18 cellular contexts compared by ENCODE assay signal in the genomic region with DNA sequence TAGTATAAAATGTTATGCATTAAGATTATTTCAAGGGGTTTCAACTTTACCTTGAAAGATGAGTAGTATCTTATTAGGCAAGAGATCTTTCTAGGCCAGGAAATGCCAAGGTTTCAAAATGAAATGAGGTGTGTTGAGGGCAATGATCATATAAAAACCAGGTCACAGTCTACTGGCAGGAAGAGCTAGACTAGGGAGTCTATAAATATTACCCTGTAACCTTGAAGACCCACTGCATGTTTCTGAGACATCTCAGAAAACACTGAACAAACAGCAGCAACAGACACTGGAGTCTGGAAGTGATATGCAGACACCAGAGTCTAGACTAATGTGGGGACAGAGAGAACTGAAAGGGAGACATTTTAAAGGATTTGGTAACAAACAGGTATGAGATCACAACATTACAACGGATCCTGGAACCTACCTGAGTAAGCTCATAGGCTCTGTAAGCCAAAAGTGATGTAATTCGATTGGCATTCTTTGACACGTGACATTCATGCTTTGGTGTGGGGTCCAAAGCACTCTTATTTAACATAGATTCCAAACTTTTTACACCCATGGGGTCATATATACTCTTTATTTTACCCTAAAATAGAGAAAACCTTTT. TPM values are rescaled to one million over a fixed set of nuclear protein-coding genes. Genes with fewer than 3 reads are reported as not detected.
DNase-seq lines count a peak whose midpoint lies in the region; ATAC-seq and TF ChIP-seq lines count a peak whose summit lies in the region.
"Had no signal": no experiment of that assay in that cellular context is flagged by ENCODE, and none has a peak within 500 bp of the region (broad histone marks: within the 10 kb centered on the region; RNA-seq: fewer than 3 reads in every experiment).

No MANE protein-coding gene starts in this region.

- peaks cover 61% of the 10 kb centered on the region for H3K36me3 Mint-ChIP-seq in activated CD8-positive, alpha-beta T cell treated with anti-CD3 and anti-CD28 coated beads for 36 hours (ENCODE audit: low read depth)
- peaks cover 62% of the 10 kb centered on the region for H3K36me3 Mint-ChIP-seq in activated CD8-positive, alpha-beta T cell treated with anti-CD3 and anti-CD28 coated beads, Interleukin-2, amount 10 ng/mL, durations not matched to agents 7 days and 5 days (ENCODE audit: low read depth)

- no peak overlapping the region for H3K4me3 Mint-ChIP-seq in activated CD8-positive, alpha-beta T cell treated with anti-CD3 and anti-CD28 coated beads for 36 hours
- no peak overlapping the region for H3K4me3 Mint-ChIP-seq in activated CD8-positive, alpha-beta T cell treated with anti-CD3 and anti-CD28 coated beads, Interleukin-2, amount 10 ng/mL, durations not matched to agents 7 days and 5 days
- H3K4me3 Mint-ChIP-seq: type B pancreatic cell had no signal

- H3K36me3 ChIP-seq in mesendoderm (ENCODE audit: control insufficient read depth, insufficient read depth, low read length), result peaks cover 1% of the 10 kb centered on the region

- H3K4ac ChIP-seq in mesendoderm (ENCODE audit: low read depth, low read length), result no peak overlapping the region

- ATAC-seq in activated CD8-positive, alpha-beta T cell treated with anti-CD3 and anti-CD28 coated beads for 36 hours, result no peak
- no peak for ATAC-seq in activated CD8-positive, alpha-beta T cell treated with anti-CD3 and anti-CD28 coated beads, Interleukin-2, amount 10 ng/mL, durations not matched to agents 7 days and 5 days
- ATAC-seq in HG03521 (IDR thresholded peaks at IDR 0.05; ENCODE audit: unreplicated experiment), result no peak

- CTCF ChIA-PET in activated CD8-positive, alpha-beta T cell treated with anti-CD3 and anti-CD28 coated beads for 36 hours (lab: Charles Lee), result interaction anchor here (0.8 kb wide), 1 partner anchor 10 kb away, joined by 3 read pairs; no protein-coding TSS in a partner anchor
- CTCF ChIA-PET in activated CD8-positive, alpha-beta T cell treated with anti-CD3 and anti-CD28 coated beads, Interleukin-2, amount 10 ng/mL, durations not matched to agents 7 days and 5 days (lab: Charles Lee), result interaction anchor here (0.8 kb wide), 1 partner anchor 8 kb away, joined by 3 read pairs; no protein-coding TSS in a partner anchor

- H3K4me2 ChIP-seq in mesendoderm (ENCODE audit: low read length), result no peak overlapping the region
- H3K4me2 ChIP-seq: BLaER1 treated with 17β-estradiol and CSF1 and Interleukin-3, amounts not matched to agents 10 nM and 100 nM had no signal

- H3K4me1 Mint-ChIP-seq in activated CD8-positive, alpha-beta T cell treated with anti-CD3 and anti-CD28 coated beads for 36 hours (ENCODE audit: low read depth), result peaks cover 34% of the 10 kb centered on the region
- H3K4me1 Mint-ChIP-seq in activated CD8-positive, alpha-beta T cell treated with anti-CD3 and anti-CD28 coated beads, Interleukin-2, amount 10 ng/mL, durations not matched to agents 7 days and 5 days (ENCODE audit: low read depth), result peaks cover 12% of the 10 kb centered on the region

- no peak overlapping the region for H2BK5ac ChIP-seq in mesendoderm (ENCODE audit: low read length)

- intact Hi-C loops in activated CD8-positive, alpha-beta T cell treated with anti-CD3 and anti-CD28 coated beads for 36 hours (cut with micrococcal nuclease), result no loop called here
- intact Hi-C loops in cardiac septum (cut with DNase I), result no loop called here

- H2AK5ac ChIP-seq in mesendoderm (ENCODE audit: low read length), result no peak overlapping the region

- no peaks in the 10 kb centered on the region for H3K79me2 ChIP-seq in mesendoderm (ENCODE audit: control insufficient read depth, insufficient read depth, low read length)

- H3K9me3 Mint-ChIP-seq in activated CD8-positive, alpha-beta T cell treated with anti-CD3 and anti-CD28 coated beads for 36 hours, result no peaks in the 10 kb centered on the region
- H3K9me3 Mint-ChIP-seq in activated CD8-positive, alpha-beta T cell treated with anti-CD3 and anti-CD28 coated beads, Interleukin-2, amount 10 ng/mL, durations not matched to agents 7 days and 5 days (ENCODE audit: insufficient read depth), result no peaks in the 10 kb centered on the region
- H3K9me3 Mint-ChIP-seq: type B pancreatic cell had no signal

- no peaks in the 10 kb centered on the region for H3K27me3 Mint-ChIP-seq in activated CD8-positive, alpha-beta T cell treated with anti-CD3 and anti-CD28 coated beads for 36 hours
- no peaks in the 10 kb centered on the region for H3K27me3 Mint-ChIP-seq in activated CD8-positive, alpha-beta T cell treated with anti-CD3 and anti-CD28 coated beads, Interleukin-2, amount 10 ng/mL, durations not matched to agents 7 days and 5 days (ENCODE audit: low read depth)
- H3K27me3 Mint-ChIP-seq: type B pancreatic cell had no signal

- no peak overlapping the region for H4K5ac ChIP-seq in mesendoderm (ENCODE audit: low read length)

- TF ChIP-seq CTCF in activated CD8-positive, alpha-beta T cell treated with anti-CD3 and anti-CD28 coated beads for 36 hours (IDR thresholded peaks at IDR 0.05), result no peak

- POLR2A ChIA-PET in activated CD8-positive, alpha-beta T cell treated with anti-CD3 and anti-CD28 coated beads for 36 hours (lab: Charles Lee), result no interaction called here
- POLR2A ChIA-PET in activated CD8-positive, alpha-beta T cell treated with anti-CD3 and anti-CD28 coated beads, Interleukin-2, amount 10 ng/mL, durations not matched to agents 7 days and 5 days (lab: Charles Lee), result interaction anchor here (0.6 to 1.0 kb wide), 2 partner anchors 28 to 111 kb away, joined by 3 to 4 read pairs; a partner anchor contains a TSS

- H3K23ac ChIP-seq in mesendoderm (ENCODE audit: low read length), result no peak overlapping the region

- no peak overlapping the region for H3K27ac ChIP-seq in mesendoderm (ENCODE audit: low read depth, low read length)
- H3K27ac ChIP-seq: BLaER1 treated with 17β-estradiol and CSF1 and Interleukin-3, amounts not matched to agents 10 nM and 100 nM; esophagus muscularis mucosa had no signal

- no peak for DNase-seq in activated CD8-positive, alpha-beta T cell treated with anti-CD3 and anti-CD28 coated beads for 36 hours
- no peak for DNase-seq in activated CD8-positive, alpha-beta T cell treated with anti-CD3 and anti-CD28 coated beads, Interleukin-2, amount 10 ng/mL, durations not matched to agents 7 days and 5 days
- DNase-seq in NCI-H226, result peak; percentile 20
- peak; percentile 21 for DNase-seq in central memory CD4-positive, alpha-beta T cell
- DNase-seq in mesendoderm, result peak; percentile 82
- DNase-seq in COR-L47 (lab: John Stamatoyannopoulos, UW), result no peak
- no peak for DNase-seq in cardiac septum (ENCODE audit: low spot score)
- DNase-seq: activated CD8-positive, alpha-beta memory T cell treated with anti-CD3 and anti-CD28 coated beads for 24 hours; activated gamma-delta T cell; NCI-H146; NCI-H2227 treated with DMSO at 0.1 percent for 48 hours; NK-92 treated with Interleukin-12 subunit alpha and Interleukin-12 subunit beta, amount 100 ng/mL, for 24 hours; retina; stimulated activated naive CD4-positive, alpha-beta T cell had no signal

- no CpG with 5 or more reads among the region's 3 CpGs for WGBS in mesendoderm (ENCODE audit: extremely low coverage, insufficient coverage, low lambda C conversion rate)

- no peaks in the 10 kb centered on the region for H3K27me3 ChIP-seq in mesendoderm (ENCODE audit: insufficient read depth, low read length, poor library complexity)
- H3K27me3 ChIP-seq: BLaER1 treated with 17β-estradiol and CSF1 and Interleukin-3, amounts not matched to agents 10 nM and 100 nM; esophagus muscularis mucosa had no signal

- peak overlapping the region; percentile 68 for H3K27ac Mint-ChIP-seq in activated CD8-positive, alpha-beta T cell treated with anti-CD3 and anti-CD28 coated beads for 36 hours
- no peak overlapping the region for H3K27ac Mint-ChIP-seq in activated CD8-positive, alpha-beta T cell treated with anti-CD3 and anti-CD28 coated beads, Interleukin-2, amount 10 ng/mL, durations not matched to agents 7 days and 5 days
- H3K27ac Mint-ChIP-seq: type B pancreatic cell had no signal

- H3K18ac ChIP-seq in mesendoderm (ENCODE audit: low read length), result no peak overlapping the region

- no peak overlapping the region for H3K56ac ChIP-seq in mesendoderm (ENCODE audit: low read length)

- H3K79me1 ChIP-seq in mesendoderm (ENCODE audit: low read length), result no peaks in the 10 kb centered on the region

- no peak overlapping the region for H2BK15ac ChIP-seq in mesendoderm (replicated peaks; ENCODE audit: low read depth)

- H3K4me3 ChIP-seq in mesendoderm (ENCODE audit: low read length), result no peak overlapping the region
- H3K4me3 ChIP-seq: BLaER1 treated with 17β-estradiol and CSF1 and Interleukin-3, amounts not matched to agents 10 nM and 100 nM; esophagus muscularis mucosa had no signal

- no peaks in the 10 kb centered on the region for H3K4me1 ChIP-seq in mesendoderm (ENCODE audit: control insufficient read depth, low read depth, low read length)
- H3K4me1 ChIP-seq: BLaER1 treated with 17β-estradiol and CSF1 and Interleukin-3, amounts not matched to agents 10 nM and 100 nM; esophagus muscularis mucosa had no signal

- no peak overlapping the region for H3K9ac ChIP-seq in mesendoderm (ENCODE audit: low read length)
- H3K9ac ChIP-seq: BLaER1 treated with 17β-estradiol and CSF1 and Interleukin-3, amounts not matched to agents 10 nM and 100 nM had no signal

- H2BK120ac ChIP-seq in mesendoderm (ENCODE audit: low read depth, low read length), result no peak overlapping the region

- H4K8ac ChIP-seq in mesendoderm (ENCODE audit: low read depth, low read length), result no peak overlapping the region

RNA-seq across cellular contexts. Expression of a gene that starts 15.0 kb away (rescaled TPM):
- total RNA-seq in activated CD8-positive, alpha-beta T cell treated with anti-CD3 and anti-CD28 coated beads for 36 hours, result 10 to 100 TPM; 58.6 to 61.4 TPM
- 10 to 100 TPM; 60.5 to 61.8 TPM for total RNA-seq in activated CD8-positive, alpha-beta T cell treated with anti-CD3 and anti-CD28 coated beads, Interleukin-2, amount 10 ng/mL, durations not matched to agents 7 days and 5 days
- polyA plus RNA-seq in mesendoderm (2013, experiment 1 of 2), result 20.5 TPM
- 20.6 TPM for polyA plus RNA-seq in mesendoderm (2013, experiment 2 of 2)
- 29.0 TPM for total RNA-seq in cardiac septum

Comparison
In these comparisons a context has a peak if more than half of its experiments do, and no peak if none do; other contexts are left out.
1. DNase-seq: peak in NCI-H226 (single experiment), central memory CD4-positive, alpha-beta T cell (single experiment) and mesendoderm (single experiment); none in activated CD8-positive, alpha-beta T cell treated with anti-CD3 and anti-CD28 coated beads for 36 hours (single experiment), activated CD8-positive, alpha-beta T cell treated with anti-CD3 and anti-CD28 coated beads, Interleukin-2, amount 10 ng/mL, durations not matched to agents 7 days and 5 days (single experiment), COR-L47 (single experiment) and cardiac septum (single experiment).